ENCODE assay signal across 18 cellular contexts in genomic region chr15:84846269-84846668, GRCh38. TPM values are rescaled to one million over a fixed set of nuclear protein-coding genes. Genes with fewer than 3 reads are reported as not detected.
DNase-seq lines count a peak whose midpoint lies in the region; ATAC-seq and TF ChIP-seq lines count a peak whose summit lies in the region.
"Had no signal": no experiment of that assay in that cellular context is flagged by ENCODE, and none has a peak within 500 bp of the region (broad histone marks: within the 10 kb centered on the region; RNA-seq: fewer than 3 reads in every experiment).

No MANE protein-coding gene starts in this region.

- TF ChIP-seq POLR2A in gastrocnemius medialis (IDR thresholded peaks at IDR 0.05), result no peak

- H3K27me3 Mint-ChIP-seq in Calu3 (ENCODE audit: unreplicated experiment) (no peaks in the 10 kb centered on the region), endothelial cell (ENCODE audit: unreplicated experiment) (no peaks in the 10 kb centered on the region)

- H3K4me3 Mint-ChIP-seq in Calu3 (ENCODE audit: low read depth, unreplicated experiment) (no peak overlapping the region), endothelial cell (ENCODE audit: unreplicated experiment) (peak overlapping the region; percentile 35)
- H3K4me3 Mint-ChIP-seq: B cell; CD8-positive, alpha-beta T cell; H9 had no signal

- H3K9me3 Mint-ChIP-seq in Calu3 (ENCODE audit: low read depth, unreplicated experiment) (peaks cover 4% of the 10 kb centered on the region), endothelial cell (ENCODE audit: unreplicated experiment) (no peaks in the 10 kb centered on the region)

- in situ Hi-C loops in gastrocnemius medialis (cut with MboI; ENCODE audit: low sequenced_read_pairs in 4 of 4), result loop anchor here in 1 of 4 donors (5.0 kb wide), 1 partner anchor 81 kb away; no protein-coding TSS in a partner anchor

- peak overlapping the region; percentile 42 for H3K27ac Mint-ChIP-seq in Calu3 (ENCODE audit: unreplicated experiment)
- no peak overlapping the region for H3K27ac Mint-ChIP-seq in endothelial cell (ENCODE audit: unreplicated experiment)
- H3K27ac Mint-ChIP-seq: B cell; CD8-positive, alpha-beta T cell; H9 had no signal

- ATAC-seq in left cardiac atrium (no peak), gastrocnemius medialis (no peak), HG02678 (IDR thresholded peaks at IDR 0.05; ENCODE audit: unreplicated experiment) (no peak)
- ATAC-seq: CD8-positive, alpha-beta T cell had no signal

- CTCF ChIA-PET in Calu3 (lab: Charles Lee), result no interaction called here

- H3K36me3 ChIP-seq in left ventricle myocardium inferior (peaks cover 11% of the 10 kb centered on the region), gastrocnemius medialis (peaks cover 0 to 18% of the 10 kb centered on the region in 2 donors)
- H3K36me3 ChIP-seq: BLaER1 treated with 17β-estradiol and CSF1 and Interleukin-3, amounts not matched to agents 10 nM and 100 nM had no signal

- H3K36me3 Mint-ChIP-seq in Calu3 (ENCODE audit: insufficient read depth, unreplicated experiment), result peaks cover 8% of the 10 kb centered on the region
- peaks cover 25% of the 10 kb centered on the region for H3K36me3 Mint-ChIP-seq in endothelial cell (ENCODE audit: low read depth, unreplicated experiment)
- H3K36me3 Mint-ChIP-seq: IgD-negative memory B cell had no signal

- no peak for DNase-seq in left ventricle myocardium inferior
- no peak for DNase-seq in left cardiac atrium
- DNase-seq in Calu3, result no peak
- DNase-seq in endothelial cell (ENCODE audit: low spot score), result no peak
- no peak for DNase-seq in gastrocnemius medialis
- DNase-seq in occipital lobe (lab: John Stamatoyannopoulos, UW), result no peak
- no peak for DNase-seq in HPDE6-E6E7 (ENCODE audit: extremely low spot score)
- DNase-seq: 8988T had no signal

- peaks cover 56% of the 10 kb centered on the region for H3K4me1 ChIP-seq in left ventricle myocardium inferior
- H3K4me1 ChIP-seq in gastrocnemius medialis, result peaks cover 30 to 56% of the 10 kb centered on the region in 2 donors

- intact Hi-C loops in left ventricle myocardium inferior (cut with micrococcal nuclease), result loop anchor here (5.0 kb wide), 1 partner anchor 81 kb away; no protein-coding TSS in a partner anchor
- intact Hi-C loops in left cardiac atrium (cut with DNase I), result no loop called here
- intact Hi-C loops in Calu3 (cut with micrococcal nuclease; ENCODE audit: unreplicated experiment), result no loop called here
- intact Hi-C loops in gastrocnemius medialis (cut with DNase I; ENCODE audit: low total_unique reads), result loop anchor here (5.0 kb wide), 1 partner anchor 81 kb away; no protein-coding TSS in a partner anchor

- H3K9me3 ChIP-seq in left ventricle myocardium inferior (replicated peaks) (peaks cover 7% of the 10 kb centered on the region), gastrocnemius medialis (no peaks in the 10 kb centered on the region)

- H3K4me3 ChIP-seq in left ventricle myocardium inferior (no peak overlapping the region), gastrocnemius medialis (no peak overlapping the region)
- H3K4me3 ChIP-seq: BLaER1 treated with 17β-estradiol and CSF1 and Interleukin-3, amounts not matched to agents 10 nM and 100 nM; GM12878 had no signal

- H3K4me1 Mint-ChIP-seq in Calu3 (ENCODE audit: low read depth, unreplicated experiment) (peaks cover 31% of the 10 kb centered on the region), endothelial cell (ENCODE audit: unreplicated experiment) (peaks cover 7% of the 10 kb centered on the region)
- H3K4me1 Mint-ChIP-seq: B cell, IgD-negative memory B cell had no signal

- H3K27me3 ChIP-seq in left ventricle myocardium inferior (ENCODE audit: low read depth) (no peaks in the 10 kb centered on the region), gastrocnemius medialis (no peaks in the 10 kb centered on the region)
- H3K27me3 ChIP-seq: BLaER1 treated with 17β-estradiol and CSF1 and Interleukin-3, amounts not matched to agents 10 nM and 100 nM had no signal

- TF ChIP-seq CTCF in left ventricle myocardium inferior (IDR thresholded peaks at IDR 0.05; ENCODE audit: borderline replicate concordance) (no peak), Calu3 (IDR thresholded peaks at IDR 0.05; ENCODE audit: unreplicated experiment) (no peak), endothelial cell (IDR thresholded peaks at IDR 0.05; ENCODE audit: unreplicated experiment) (no peak), gastrocnemius medialis (IDR thresholded peaks at IDR 0.05 in 4 of 5, conservative IDR thresholded peaks at IDR 0.05 in 1 of 5) (no peak)

- BruUV-seq in Calu3 (replicated peaks; lab: Mats Ljungman, UMichigan), result no TSS peak

- H3K27ac ChIP-seq in left ventricle myocardium inferior (replicated peaks) (peak overlapping the region; percentile 95), gastrocnemius medialis (peak overlapping the region; percentile 94 to 99 (median 96))
- H3K27ac ChIP-seq: BLaER1 treated with 17β-estradiol and CSF1 and Interleukin-3, amounts not matched to agents 10 nM and 100 nM had no signal

RNA-seq across cellular contexts. Expression of gene ALPK3, which starts 29.1 kb away (rescaled TPM):
- 181 TPM for total RNA-seq in left ventricle myocardium inferior
- 10 to 100 TPM; 59.9 to 75.7 TPM for total RNA-seq in left cardiac atrium
- 4.6 TPM in 2 replicates for total RNA-seq in Calu3 (2022)
- total RNA-seq in endothelial cell (ENCODE audit: unreplicated experiment), result 94.2 TPM
- 100 to 1,000 TPM; 131 to 406 (median 305) TPM for total RNA-seq in gastrocnemius medialis
- 1.6 TPM for total RNA-seq in occipital lobe

RNA-seq across cellular contexts. Expression of gene SLC28A1, which starts 38.2 kb away (rescaled TPM):
- total RNA-seq in left ventricle myocardium inferior (0.91 TPM), left cardiac atrium (under 1 TPM; 0.13 to 0.18 TPM), Calu3 (2022) (0.17 and 0.37 TPM in 2 replicates), endothelial cell (ENCODE audit: unreplicated experiment) (not detected), gastrocnemius medialis (under 1 TPM in 1 of 4 donors, not detected in 3; 0.47 TPM), occipital lobe (not detected)
- total RNA-seq: B cell; CD8-positive, alpha-beta T cell; G401; GM12878; H1; HT1080 had no signal

Comparison
In these comparisons a context has a peak if more than half of its experiments do, and no peak if none do; other contexts are left out.
1. intact Hi-C loops: an anchor here in left ventricle myocardium inferior (5.0 kb wide) and gastrocnemius medialis (5.0 kb wide); none called in left cardiac atrium and Calu3.
2. RNA of gene ALPK3, which starts 29.1 kb away (total RNA-seq): 131 to 406 TPM in gastrocnemius medialis, 181 TPM in left ventricle myocardium inferior (single experiment), 94.2 TPM in endothelial cell (single experiment) and 59.9 to 75.7 TPM in left cardiac atrium; 4.6 TPM in Calu3 and 1.6 TPM in occipital lobe (single experiment); every median in the first group is over 10 times any median in the second.